27 cellular contexts compared by ENCODE assay signal in the genomic region with DNA sequence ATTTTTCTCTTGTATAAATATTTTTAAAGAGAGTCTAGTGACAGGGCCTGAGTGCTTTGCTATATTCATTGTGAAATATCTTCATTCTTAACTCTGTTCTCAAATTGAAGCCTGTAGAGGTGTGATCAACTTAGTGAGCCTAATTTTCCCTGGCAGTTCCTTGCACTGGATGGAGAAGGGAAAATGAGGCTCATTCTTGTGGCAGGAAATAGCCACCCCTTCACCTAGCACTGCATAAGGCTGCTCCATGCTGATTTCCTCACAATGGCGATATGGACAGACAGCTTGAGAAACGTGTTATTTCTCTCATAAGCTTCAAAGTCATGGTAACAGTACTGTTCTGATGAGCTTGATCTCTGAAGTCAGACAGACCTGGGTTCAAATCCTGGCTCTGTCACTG.
"Had no signal": no experiment of that assay in that cellular context is flagged by ENCODE, and none has a peak within 500 bp of the region (broad histone marks: within the 10 kb centered on the region; RNA-seq: fewer than 3 reads in every experiment).

No MANE protein-coding gene starts in this region.

- H3K27ac Mint-ChIP-seq: activated CD4-positive, alpha-beta memory T cell treated with anti-CD3 and anti-CD28 coated beads, Interleukin-2, amount 10 ng/mL, durations not matched to agents 7 days and 5 days; activated CD8-positive, alpha-beta memory T cell treated with anti-CD3 and anti-CD28 coated beads, Interleukin-2, amount 10 ng/mL, durations not matched to agents 7 days and 5 days; activated naive CD4-positive, alpha-beta T cell treated with anti-CD3 and anti-CD28 coated beads, Interleukin-2, amount 50 U/mL, for 72 hours; T-helper 1 cell treated with Interleukin-12 subunit alpha and Interleukin-12 subunit beta and Interleukin-4 antibody, amounts not matched to agents 30 μg/mL and 1 μg/mL, for 36 hours; T-helper 2 cell treated with Interferon-gamma antibody and Interleukin-4, amounts not matched to agents 5 μg/mL and 100 μg/mL, for 36 hours; WTC11 had no signal

- H3K4me3 Mint-ChIP-seq: activated CD4-positive, alpha-beta memory T cell treated with anti-CD3 and anti-CD28 coated beads, Interleukin-2, amount 10 ng/mL, durations not matched to agents 7 days and 5 days; activated CD8-positive, alpha-beta memory T cell treated with anti-CD3 and anti-CD28 coated beads, Interleukin-2, amount 10 ng/mL, durations not matched to agents 7 days and 5 days; T-helper 1 cell treated with Interleukin-12 subunit alpha and Interleukin-12 subunit beta and Interleukin-4 antibody, amounts not matched to agents 30 μg/mL and 1 μg/mL, for 36 hours; T-helper 2 cell treated with Interferon-gamma antibody and Interleukin-4, amounts not matched to agents 5 μg/mL and 100 μg/mL, for 36 hours; WTC11 had no signal

- DNase-seq: activated CD4-positive, alpha-beta memory T cell treated with anti-CD3 and anti-CD28 coated beads, Interleukin-2, amount 10 ng/mL, durations not matched to agents 7 days and 5 days; activated CD4-positive, alpha-beta T cell treated with anti-CD3 and anti-CD28 coated beads for 4 hours; activated CD8-positive, alpha-beta memory T cell treated with anti-CD3 and anti-CD28 coated beads for 24 hours; activated CD8-positive, alpha-beta memory T cell treated with anti-CD3 and anti-CD28 coated beads, Interleukin-2, amount 10 ng/mL, durations not matched to agents 7 days and 5 days; activated CD8-positive, alpha-beta memory T cell treated with anti-CD3 and anti-CD28 coated beads, Interleukin-2, amount 50 U/mL, for 48 hours; activated effector memory CD4-positive, alpha-beta T cell treated with anti-CD3 and anti-CD28 coated beads, Interleukin-2, amount 50 U/mL, for 16 hours; activated naive CD4-positive, alpha-beta T cell; activated T-cell treated with anti-CD3 and anti-CD28 coated beads, Interleukin-2, amount 50 U/mL, for 48 hours; amygdala; NCI-H1105; NCI-H1417 treated with DMSO at 0.1 percent for 48 hours; NCI-H187 treated with DMSO at 0.1 percent for 48 hours; NCI-H2081; NCI-H2171 treated with DMSO at 0.1 percent for 48 hours; NCI-H2227 treated with DMSO at 0.1 percent for 48 hours; NCI-H446; NCI-H510A treated with DMSO at 0.1 percent for 48 hours; NCI-H526 treated with DMSO at 0.1 percent for 48 hours; SHP77; SK-N-SH had no signal

- H3K27me3 Mint-ChIP-seq: activated CD4-positive, alpha-beta memory T cell treated with anti-CD3 and anti-CD28 coated beads, Interleukin-2, amount 10 ng/mL, durations not matched to agents 7 days and 5 days; activated CD8-positive, alpha-beta memory T cell treated with anti-CD3 and anti-CD28 coated beads, Interleukin-2, amount 10 ng/mL, durations not matched to agents 7 days and 5 days had no signal

- H3K9me3 Mint-ChIP-seq: activated naive CD4-positive, alpha-beta T cell treated with anti-CD3 and anti-CD28 coated beads, Interleukin-2, amount 50 U/mL, for 72 hours had no signal

- ATAC-seq: activated CD4-positive, CD25-positive, alpha-beta regulatory T cell treated with anti-CD3 and anti-CD28 coated beads, Interleukin-2, amount 50 U/mL, for 24 hours; activated CD8-positive, alpha-beta memory T cell treated with anti-CD3 and anti-CD28 coated beads, Interleukin-2, amount 10 ng/mL, durations not matched to agents 7 days and 5 days; K562; Panc1; WTC11 had no signal

- FAIRE-seq: K562 had no signal
